In genomic region chr10:26780793-26781601, GRCh38 we compare ENCODE assay signal across 9 cellular contexts.
DNase-seq lines count a peak whose midpoint lies in the region; ATAC-seq, FAIRE-seq and TF ChIP-seq lines count a peak whose summit lies in the region.
"Had no signal": no experiment of that assay in that cellular context is flagged by ENCODE, and none has a peak within 500 bp of the region (broad histone marks: within the 10 kb centered on the region; RNA-seq: fewer than 3 reads in every experiment).

No MANE protein-coding gene starts in this region.

- no peaks in the 10 kb centered on the region for H3K9me3 ChIP-seq in endodermal cell (ENCODE audit: control insufficient read depth, low read length)

- TF ChIP-seq CTCF in endodermal cell (conservative IDR thresholded peaks at IDR 0.05): no peak

- no peak overlapping the region for H3K9ac ChIP-seq in endodermal cell (ENCODE audit: extremely low read depth, low read length, poor library complexity, severe bottlenecking)

- no peaks in the 10 kb centered on the region for H3K27me3 ChIP-seq in endodermal cell (ENCODE audit: control insufficient read depth, insufficient read depth, low read length, poor library complexity, severe bottlenecking)

- no peak for ATAC-seq in GM19324 (IDR thresholded peaks at IDR 0.05; ENCODE audit: low FRiP score, unreplicated experiment)

- H3K27ac ChIP-seq in endodermal cell (ENCODE audit: low read depth, low read length): no peak overlapping the region

- DNase-seq in T-helper 1 cell (no peak), H54 (ENCODE audit: insufficient read length, low spot score) (peak; percentile 47), NCI-H226 (peak; percentile 96), endodermal cell (peak; percentile 68), renal cortical epithelial cell (ENCODE audit: low read depth) (peak; percentile 98), NCI-H748 (lab: John Stamatoyannopoulos, UW; ENCODE audit: unreplicated experiment) (no peak)
- DNase-seq: activated naive CD8-positive, alpha-beta T cell treated with anti-CD3 and anti-CD28 coated beads, Interleukin-2, amount 10 ng/mL, durations not matched to agents 7 days and 5 days had no signal

- H3K27me3 Mint-ChIP-seq in T-helper 1 cell treated with Interleukin-12 subunit alpha and Interleukin-12 subunit beta and Interleukin-4 antibody, amounts not matched to agents 30 μg/mL and 1 μg/mL, for 36 hours (ENCODE audit: low read depth): no peaks in the 10 kb centered on the region
- no peaks in the 10 kb centered on the region for H3K27me3 Mint-ChIP-seq in endodermal cell (ENCODE audit: insufficient read depth)
- H3K27me3 Mint-ChIP-seq: activated naive CD8-positive, alpha-beta T cell treated with anti-CD3 and anti-CD28 coated beads, Interleukin-2, amount 10 ng/mL, durations not matched to agents 7 days and 5 days had no signal

- no peak overlapping the region for H3K4me3 ChIP-seq in endodermal cell (ENCODE audit: low read length)

- peaks cover 2% of the 10 kb centered on the region for H3K36me3 Mint-ChIP-seq in T-helper 1 cell treated with Interleukin-12 subunit alpha and Interleukin-12 subunit beta and Interleukin-4 antibody, amounts not matched to agents 30 μg/mL and 1 μg/mL, for 36 hours (ENCODE audit: low read depth)
- H3K36me3 Mint-ChIP-seq in endodermal cell (ENCODE audit: low read depth): no peaks in the 10 kb centered on the region

- H3K9me3 Mint-ChIP-seq in T-helper 1 cell treated with Interleukin-12 subunit alpha and Interleukin-12 subunit beta and Interleukin-4 antibody, amounts not matched to agents 30 μg/mL and 1 μg/mL, for 36 hours: no peaks in the 10 kb centered on the region
- H3K9me3 Mint-ChIP-seq in endodermal cell: no peaks in the 10 kb centered on the region
- H3K9me3 Mint-ChIP-seq: activated naive CD8-positive, alpha-beta T cell treated with anti-CD3 and anti-CD28 coated beads, Interleukin-2, amount 10 ng/mL, durations not matched to agents 7 days and 5 days had no signal

- H3K4me3 Mint-ChIP-seq in T-helper 1 cell treated with Interleukin-12 subunit alpha and Interleukin-12 subunit beta and Interleukin-4 antibody, amounts not matched to agents 30 μg/mL and 1 μg/mL, for 36 hours: no peak overlapping the region
- no peak overlapping the region for H3K4me3 Mint-ChIP-seq in endodermal cell
- H3K4me3 Mint-ChIP-seq: activated naive CD8-positive, alpha-beta T cell treated with anti-CD3 and anti-CD28 coated beads, Interleukin-2, amount 10 ng/mL, durations not matched to agents 7 days and 5 days had no signal

- TF ChIP-seq POLR2A in H54 (IDR thresholded peaks at IDR 0.05; ENCODE audit: low read depth, low read length): no peak

- peak; percentile 96 for FAIRE-seq in H54 (lab: Jason Lieb, UNC)

- H3K36me3 ChIP-seq in endodermal cell (ENCODE audit: control insufficient read depth, insufficient read depth, low read length): peaks cover 4% of the 10 kb centered on the region

- H3K27ac Mint-ChIP-seq in T-helper 1 cell treated with Interleukin-12 subunit alpha and Interleukin-12 subunit beta and Interleukin-4 antibody, amounts not matched to agents 30 μg/mL and 1 μg/mL, for 36 hours: peak overlapping the region; percentile 43
- H3K27ac Mint-ChIP-seq in endodermal cell: peak overlapping the region; percentile 48
- H3K27ac Mint-ChIP-seq: activated naive CD8-positive, alpha-beta T cell treated with anti-CD3 and anti-CD28 coated beads, Interleukin-2, amount 10 ng/mL, durations not matched to agents 7 days and 5 days had no signal

- WGBS in endodermal cell (ENCODE audit: insufficient coverage in 1 of 2, insufficient read length in 1 of 2), 2 experiments: 68 to 80% methylated on average over 3 to 4 of the region's 4 CpGs

- peaks cover 38% of the 10 kb centered on the region for H3K4me1 Mint-ChIP-seq in T-helper 1 cell treated with Interleukin-12 subunit alpha and Interleukin-12 subunit beta and Interleukin-4 antibody, amounts not matched to agents 30 μg/mL and 1 μg/mL, for 36 hours (ENCODE audit: low read depth)
- peaks cover 25% of the 10 kb centered on the region for H3K4me1 Mint-ChIP-seq in endodermal cell

- peaks cover 12% of the 10 kb centered on the region for H3K4me1 ChIP-seq in endodermal cell (ENCODE audit: control insufficient read depth, insufficient read depth, low read length)

Comparison
In these comparisons a context has a peak if more than half of its experiments do, and no peak if none do; other contexts are left out.
1. DNase-seq: peak in H54 (single experiment), NCI-H226 (single experiment), endodermal cell (single experiment) and renal cortical epithelial cell (single experiment); none in T-helper 1 cell (0 of 5) and NCI-H748 (single experiment).